In the genomic region with DNA sequence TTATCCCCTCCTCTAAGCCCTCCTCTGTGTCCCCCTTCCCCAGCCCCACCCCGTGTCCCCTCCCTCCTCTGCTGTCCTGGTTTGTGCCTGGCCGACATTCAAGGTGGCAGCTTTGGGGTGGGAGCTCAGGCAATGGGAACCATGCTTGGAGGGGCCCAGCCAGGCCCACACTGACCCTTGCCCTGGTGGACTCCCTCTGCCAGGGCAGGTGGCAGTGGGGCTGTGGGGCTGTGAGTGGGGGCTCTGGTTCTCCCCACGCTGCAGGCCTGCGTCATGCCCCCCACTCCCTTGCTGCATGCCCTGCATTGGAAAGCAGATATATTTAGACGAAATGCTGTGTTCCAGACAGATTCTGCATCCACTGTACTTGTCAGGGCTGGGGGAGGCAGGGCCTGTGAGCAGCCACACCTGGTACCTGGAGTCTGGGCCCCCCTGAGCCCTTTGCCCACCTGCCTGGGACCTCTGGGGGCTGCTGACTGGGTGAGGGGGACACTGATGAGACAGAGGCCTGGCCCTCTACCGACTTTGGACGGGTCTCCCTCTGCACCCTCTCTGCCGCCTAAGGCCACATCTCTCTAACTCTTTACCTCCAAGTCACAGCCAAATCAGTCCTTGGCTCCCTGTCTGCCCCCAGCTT, we compare ENCODE assay signal across 18 cellular contexts. TPM values are rescaled to one million over a fixed set of nuclear protein-coding genes. Genes with fewer than 3 reads are reported as not detected.
A peak's percentile ranks its signal among the peaks of the same experiment; 100 is the strongest.
DNase-seq lines count a peak whose midpoint lies in the region; ATAC-seq, FAIRE-seq and TF ChIP-seq lines count a peak whose summit lies in the region.
"Had no signal": no experiment of that assay in that cellular context is flagged by ENCODE, and none has a peak within 500 bp of the region (broad histone marks: within the 10 kb centered on the region; RNA-seq: fewer than 3 reads in every experiment).

No MANE protein-coding gene starts in this region.

- no peak overlapping the region for H2BK15ac ChIP-seq in neuronal stem cell (ENCODE audit: low read length)

- H4K20me1 ChIP-seq in HepG2 (ENCODE audit: insufficient read depth, low read length), result no peaks in the 10 kb centered on the region

- no peaks in the 10 kb centered on the region for H3K36me3 ChIP-seq in HepG2 (replicated peaks in 1 of 2; ENCODE audit: control insufficient read depth in 1 of 2, insufficient read depth in 2 of 2, low read length in 2 of 2)
- H3K36me3 ChIP-seq in right lobe of liver, result no peaks in the 10 kb centered on the region
- H3K36me3 ChIP-seq in NT2/D1 (ENCODE audit: insufficient read depth, insufficient read length, low read length), result no peaks in the 10 kb centered on the region
- H3K36me3 ChIP-seq in neuronal stem cell (replicated peaks in 1 of 2; ENCODE audit: control insufficient read depth in 2 of 2, insufficient read depth in 2 of 2, low read length in 2 of 2), result no peaks in the 10 kb centered on the region

- TF ChIP-seq POLR2A in HepG2 (IDR thresholded peaks at IDR 0.05; ENCODE audit: insufficient read depth in 1 of 2, low read depth in 2 of 2, low read length in 2 of 2) (no peak), right lobe of liver (IDR thresholded peaks at IDR 0.05) (no peak)

- peaks cover 7% of the 10 kb centered on the region for H3K4me1 Mint-ChIP-seq in stimulated activated memory B cell treated with anti-CD40 and anti-IgM and Interleukin-4, amounts not matched to agents 10 μg/mL and 1 μg/mL and 100 μg/mL, for 72 hours
- H3K4me1 Mint-ChIP-seq: B cell; CD4-positive, alpha-beta memory T cell had no signal

- H2BK5ac ChIP-seq in neuronal stem cell (ENCODE audit: low read length), result peak overlapping the region; percentile 13

- H3K9me3 Mint-ChIP-seq in stimulated activated memory B cell treated with anti-CD40 and anti-IgM and Interleukin-4, amounts not matched to agents 10 μg/mL and 1 μg/mL and 100 μg/mL, for 72 hours, result peaks cover 3% of the 10 kb centered on the region

- H4K91ac ChIP-seq in neuronal stem cell (ENCODE audit: low read depth, low read length, poor library complexity), result peak overlapping the region; percentile 72

- TF ChIP-seq CTCF in HepG2 (CRISPR knock-in tag; IDR thresholded peaks at IDR 0.05), result no peak
- no peak for TF ChIP-seq CTCF in right lobe of liver (IDR thresholded peaks at IDR 0.05)

- intact Hi-C loops in HepG2 (cut with micrococcal nuclease; ENCODE audit: unreplicated experiment) (no loop called here), right lobe of liver (cut with DNase I) (no loop called here)

- H3K4me3 Mint-ChIP-seq in stimulated activated memory B cell treated with anti-CD40 and anti-IgM and Interleukin-4, amounts not matched to agents 10 μg/mL and 1 μg/mL and 100 μg/mL, for 72 hours, result no peak overlapping the region
- H3K4me3 Mint-ChIP-seq: B cell; CD4-positive, alpha-beta memory T cell had no signal

- CTCF ChIA-PET in HepG2 (lab: Yijun Ruan, JAX; ENCODE audit: low intra/inter-chr PET ratio, low total read pairs), result no interaction called here

- H2AK5ac ChIP-seq in neuronal stem cell (ENCODE audit: low read depth, low read length), result peak overlapping the region; percentile 36

- BruUV-seq in HepG2 (replicated peaks; lab: Mats Ljungman, UMichigan), result no TSS peak

- 23% methylated on average over 8 of the region's 8 CpGs for WGBS in HepG2 (ENCODE audit: low lambda C conversion rate)
- 17% methylated on average over 2 of the region's 8 CpGs for WGBS in right lobe of liver (ENCODE audit: insufficient coverage, low coverage, low lambda C conversion rate, missing lambda C conversion rate)
- WGBS in neuronal stem cell (ENCODE audit: extremely low coverage in 2 of 2, insufficient read length in 2 of 2, insufficient replicate concordance in 1 of 2), 2 donors, result no CpG with 5 or more reads among the region's 8 CpGs

- POLR2A ChIA-PET in HepG2 (lab: Yijun Ruan, JAX), result interaction anchor here (0.6 kb wide), 1 partner anchor 21 kb away, joined by 4 read pairs; no protein-coding TSS in a partner anchor

- H3K14ac ChIP-seq in neuronal stem cell (ENCODE audit: low read length), result peak overlapping the region; percentile 71

- peak overlapping the region; percentile 1 for H2BK120ac ChIP-seq in neuronal stem cell (ENCODE audit: low read depth, low read length)

- H3K27ac Mint-ChIP-seq in stimulated activated memory B cell treated with anti-CD40 and anti-IgM and Interleukin-4, amounts not matched to agents 10 μg/mL and 1 μg/mL and 100 μg/mL, for 72 hours, result no peak overlapping the region
- H3K27ac Mint-ChIP-seq: B cell; CD4-positive, alpha-beta memory T cell had no signal

- peaks cover 50% of the 10 kb centered on the region for H3K27me3 Mint-ChIP-seq in stimulated activated memory B cell treated with anti-CD40 and anti-IgM and Interleukin-4, amounts not matched to agents 10 μg/mL and 1 μg/mL and 100 μg/mL, for 72 hours

- ATAC-seq in HepG2 (no peak), right lobe of liver (no peak), HG03045 (IDR thresholded peaks at IDR 0.05; ENCODE audit: unreplicated experiment) (no peak)
- ATAC-seq in stimulated activated memory B cell treated with anti-CD40 and anti-IgM and Interleukin-4, amounts not matched to agents 10 μg/mL and 1 μg/mL and 100 μg/mL, for 72 hours, result peak; percentile 10
- ATAC-seq: GM12878, HCT116 had no signal

- H3K4me1 ChIP-seq in HepG2 (ENCODE audit: insufficient read depth, low read length), result no peaks in the 10 kb centered on the region
- H3K4me1 ChIP-seq in right lobe of liver, result no peaks in the 10 kb centered on the region
- peaks cover 19% of the 10 kb centered on the region for H3K4me1 ChIP-seq in NT2/D1 (ENCODE audit: insufficient read depth, insufficient read length)
- peaks cover 0 to 2% of the 10 kb centered on the region in 2 donors for H3K4me1 ChIP-seq in neuronal stem cell (ENCODE audit: control insufficient read depth in 2 of 2, insufficient read depth in 1 of 2, low read depth in 1 of 2, low read length in 2 of 2)

- in situ Hi-C loops in HepG2 (cut with HindIII; ENCODE audit: extremely low pct_ligation_motif_present, low pct_unique_long_range_greater_than_20kb), result no loop called here

- peak overlapping the region; percentile 11 for H3K23ac ChIP-seq in neuronal stem cell (ENCODE audit: low read depth, low read length, poor library complexity)

- no peak for FAIRE-seq in HepG2 (lab: Jason Lieb, UNC)
- FAIRE-seq: GM12878 had no signal

- H3K79me1 ChIP-seq in neuronal stem cell (ENCODE audit: low read depth, low read length), result peaks cover 1% of the 10 kb centered on the region

- H3K4me2 ChIP-seq in HepG2 (ENCODE audit: low read depth, low read length) (no peak overlapping the region), neuronal stem cell (ENCODE audit: insufficient read depth, low read length, poor library complexity, severe bottlenecking) (no peak overlapping the region)

- TF ChIP-seq EP300 in HepG2 (IDR thresholded peaks at IDR 0.05; ENCODE audit: low read depth in 2 of 2, low read length in 2 of 2) (no peak), HepG2 (CRISPR knock-in tag; IDR thresholded peaks at IDR 0.05; ENCODE audit: borderline replicate concordance) (no peak)

- no peak overlapping the region for H3K27ac ChIP-seq in HepG2 (ENCODE audit: extremely low read length, insufficient read depth, low read length)
- H3K27ac ChIP-seq in right lobe of liver, result no peak overlapping the region
- no peak overlapping the region for H3K27ac ChIP-seq in neuronal stem cell (replicated peaks; ENCODE audit: low read length)
- H3K27ac ChIP-seq: 22Rv1 had no signal

- H3K27me3 ChIP-seq in HepG2 (ENCODE audit: control insufficient read depth in 1 of 2, insufficient read depth in 2 of 2, low read length in 2 of 2) (peaks cover 0 to 26% of the 10 kb centered on the region in 2 experiments; a peak in 3 of 5 replicates), right lobe of liver (no peaks in the 10 kb centered on the region), NT2/D1 (ENCODE audit: insufficient read depth, insufficient read length) (no peaks in the 10 kb centered on the region), neuronal stem cell (ENCODE audit: control insufficient read depth in 3 of 3, insufficient read depth in 3 of 3, low read depth in 1 of 3, low read length in 3 of 3) (peaks cover 0 to 10% (median 0%) of the 10 kb centered on the region in 3 experiments)

- TF ChIP-seq RAD21 in HepG2 (CRISPR knock-in tag; IDR thresholded peaks at IDR 0.05), result no peak

- H3K36me3 Mint-ChIP-seq in stimulated activated memory B cell treated with anti-CD40 and anti-IgM and Interleukin-4, amounts not matched to agents 10 μg/mL and 1 μg/mL and 100 μg/mL, for 72 hours, result no peaks in the 10 kb centered on the region

- no peak overlapping the region for H3K9ac ChIP-seq in HepG2 (ENCODE audit: insufficient read depth, low read depth, low read length)
- peak overlapping the region; percentile 14 for H3K9ac ChIP-seq in NT2/D1 (ENCODE audit: insufficient read length, low read depth)
- peak overlapping the region; percentile 60 for H3K9ac ChIP-seq in neuronal stem cell (ENCODE audit: low read depth, low read length, poor library complexity)

- no peak overlapping the region for H2AFZ ChIP-seq in HepG2 (ENCODE audit: low read length)
- no peak overlapping the region for H2AFZ ChIP-seq in neuronal stem cell (ENCODE audit: low read length)

- peak overlapping the region; percentile 83 for H3K18ac ChIP-seq in neuronal stem cell (ENCODE audit: low read length)

- H2BK12ac ChIP-seq in neuronal stem cell (ENCODE audit: low read length), result no peak overlapping the region

- peak overlapping the region; percentile 43 for H4K8ac ChIP-seq in neuronal stem cell (ENCODE audit: low read depth, low read length)

- no peak overlapping the region for H3K4me3 ChIP-seq in HepG2 (replicated peaks in 1 of 3; ENCODE audit: insufficient read depth in 1 of 3, low read depth in 2 of 3, low read length in 3 of 3)
- H3K4me3 ChIP-seq in right lobe of liver, result no peak overlapping the region
- H3K4me3 ChIP-seq in NT2/D1 (ENCODE audit: insufficient read length, low read depth), result no peak overlapping the region
- H3K4me3 ChIP-seq in neuronal stem cell (ENCODE audit: low read length in 2 of 2), result no peak overlapping the region
- H3K4me3 ChIP-seq: GM12878 had no signal

- no peaks in the 10 kb centered on the region for H3K79me2 ChIP-seq in HepG2 (ENCODE audit: insufficient read depth, low read length)

- DNase-seq in HepG2 (ENCODE audit: low spot score) (no peak), right lobe of liver (no peak), NT2/D1 (ENCODE audit: low read depth, low spot score) (no peak), neuronal stem cell (ENCODE audit: low spot score) (no peak)
- no peak for DNase-seq in activated effector memory CD4-positive, alpha-beta T cell treated with anti-CD3 and anti-CD28 coated beads, Interleukin-2, amount 50 U/mL, for 16 hours
- DNase-seq in activated CD4-positive, alpha-beta T cell treated with anti-CD3 and anti-CD28 coated beads for 4 hours, result no peak
- DNase-seq: C1 segment of cervical spinal cord; CD4-positive, alpha-beta memory T cell; DMS79; GOT3; IMR-90; KBM-7 had no signal

- no peaks in the 10 kb centered on the region for H3K9me3 ChIP-seq in HepG2 (ENCODE audit: low read length)
- H3K9me3 ChIP-seq in right lobe of liver, result no peaks in the 10 kb centered on the region
- H3K9me3 ChIP-seq in NT2/D1 (ENCODE audit: insufficient read depth, low read length), result 0 out of 2 replicates have a peak, but pooled peaks cover 4% of the 10 kb centered on the region
- H3K9me3 ChIP-seq in neuronal stem cell (replicated peaks in 1 of 2; ENCODE audit: control insufficient read depth in 2 of 2, insufficient read depth in 1 of 2, low read depth in 1 of 2, low read length in 2 of 2), result no peaks in the 10 kb centered on the region

- no peak overlapping the region for H3K4ac ChIP-seq in neuronal stem cell (ENCODE audit: low read length)

RNA-seq across cellular contexts. Expression of a gene that starts 14.2 kb away (rescaled TPM):
- total RNA-seq in HepG2 (2016; rRNA removed; fragmentation: Illumina TruSeq; extraction: Trizol) (13.3 and 15.2 TPM in 2 replicates), right lobe of liver (10 to 100 TPM; 15.5 to 35.1 (median 23.2) TPM)
- 17.7 and 20.1 TPM in 2 replicates for total RNA-seq in HepG2 (2016; cell fraction: cytosol; rRNA removed; fragmentation: Illumina TruSeq; extraction: Trizol; ENCODE audit: low read depth)
- total RNA-seq in HepG2 (2016; cell fraction: insoluble cytoplasmic fraction; rRNA removed; fragmentation: Illumina TruSeq; extraction: Trizol), result 10.7 and 12.5 TPM in 2 replicates
- total RNA-seq in HepG2 (2016; cell fraction: membrane; rRNA removed; fragmentation: Illumina TruSeq; extraction: Trizol), result 30.2 and 36.1 TPM in 2 replicates
- total RNA-seq in HepG2 (2016; cell fraction: nucleus; rRNA removed; fragmentation: Illumina TruSeq; extraction: Trizol), result 14.3 and 17.6 TPM in 2 replicates
- 26.7 and 33.5 TPM in 2 replicates for polyA plus RNA-seq in HepG2 (2011; rRNA removed)
- 18.9 and 28.9 TPM in 2 replicates for polyA plus RNA-seq in HepG2 (2011; cell fraction: cytosol; rRNA removed)
- 81.3 and 93.4 TPM in 2 replicates for polyA plus RNA-seq in HepG2 (2011; cell fraction: nucleus; rRNA removed)
- 33.2 and 39.1 TPM in 2 replicates for polyA plus RNA-seq in HepG2 (2012)
- 42.6 and 57.9 TPM in 2 replicates for polyA plus RNA-seq in HepG2 (2016; cell fraction: cytosol; fragmentation: Illumina TruSeq; extraction: Trizol; ENCODE audit: low read depth)
- 32.0 and 44.7 TPM in 2 replicates for polyA plus RNA-seq in HepG2 (2016; cell fraction: insoluble cytoplasmic fraction; fragmentation: Illumina TruSeq; extraction: Trizol; ENCODE audit: low read depth)
- polyA plus RNA-seq in HepG2 (2016; cell fraction: membrane; fragmentation: Illumina TruSeq; extraction: Trizol; ENCODE audit: low read depth), result 45.4 and 49.0 TPM in 2 replicates
- 63.9 and 68.5 TPM in 2 replicates for polyA plus RNA-seq in HepG2 (2016; cell fraction: nucleus; fragmentation: Illumina TruSeq; extraction: Trizol; ENCODE audit: insufficient read depth, low read depth)
- polyA minus RNA-seq in HepG2 (2011; rRNA and poly(A)+ RNA removed; ENCODE audit: low replicate concordance), result 15.9 and 38.7 TPM in 2 replicates
- polyA minus RNA-seq in HepG2 (2011; cell fraction: cytosol; rRNA and poly(A)+ RNA removed), result 33.7 and 42.9 TPM in 2 replicates
- polyA minus RNA-seq in HepG2 (2011; cell fraction: nucleus; rRNA and poly(A)+ RNA removed), result 29.9 and 33.6 TPM in 2 replicates
- 98.6 TPM for polyA plus RNA-seq in neuronal stem cell (2013, experiment 1 of 2)
- polyA plus RNA-seq in neuronal stem cell (2013, experiment 2 of 2), result 99.8 TPM
